9 cellular contexts compared by ENCODE assay signal in the genomic region with DNA sequence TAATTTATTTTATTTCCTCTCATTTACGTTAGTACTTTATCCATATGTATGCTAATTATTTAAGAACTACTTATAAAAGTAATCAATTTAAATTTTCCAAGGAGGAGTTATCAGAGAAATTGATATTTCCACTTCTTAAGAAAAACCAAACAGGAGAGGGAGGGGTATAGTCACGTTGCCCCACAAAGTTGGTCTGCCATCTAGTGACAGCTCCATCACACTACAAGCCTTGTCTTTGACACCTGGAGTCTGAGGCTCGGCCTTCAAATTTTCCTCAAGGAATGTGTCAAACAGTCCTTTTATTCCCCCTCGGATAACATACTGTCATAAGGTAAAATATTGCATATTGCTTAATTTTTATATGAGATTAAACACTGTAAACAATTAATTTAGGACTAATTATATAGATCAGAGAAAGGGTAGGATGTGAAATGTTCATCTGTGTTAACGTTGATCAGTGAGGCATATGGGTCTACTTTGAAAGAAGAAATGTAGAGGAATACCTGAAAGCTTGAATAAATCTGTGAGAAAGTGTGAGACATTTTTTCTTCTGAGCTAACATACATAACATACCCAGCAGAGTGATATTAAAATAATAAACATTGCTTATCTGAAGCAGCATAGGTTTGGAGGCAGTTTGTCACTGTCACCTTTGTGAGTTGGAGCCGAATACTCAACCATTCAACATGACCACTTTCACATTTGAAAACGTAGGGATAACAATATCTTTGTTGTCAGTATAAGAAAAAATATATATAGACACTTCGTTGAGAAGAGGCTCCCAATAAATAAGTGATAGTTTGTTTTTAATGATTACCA.
DNase-seq lines count a peak whose midpoint lies in the region; ATAC-seq, FAIRE-seq and TF ChIP-seq lines count a peak whose summit lies in the region.
"Had no signal": no experiment of that assay in that cellular context is flagged by ENCODE, and none has a peak within 500 bp of the region (broad histone marks: within the 10 kb centered on the region; RNA-seq: fewer than 3 reads in every experiment).

No MANE protein-coding gene starts in this region.

- no peaks in the 10 kb centered on the region for H3K9me3 ChIP-seq in A549
- no peaks in the 10 kb centered on the region for H3K9me3 ChIP-seq in DND-41 (ENCODE audit: insufficient read depth, low read length, severe bottlenecking)
- no peaks in the 10 kb centered on the region for H3K9me3 ChIP-seq in SJSA1 (replicated peaks)
- no peaks in the 10 kb centered on the region for H3K9me3 ChIP-seq in prostate gland
- H3K9me3 ChIP-seq: neutrophil had no signal

- H3K4me2 ChIP-seq in A549 = peak overlapping the region; percentile 78
- H3K4me2 ChIP-seq in DND-41 (ENCODE audit: insufficient read depth, low read length) = no peak overlapping the region

- no peaks in the 10 kb centered on the region for H3K27me3 ChIP-seq in DND-41 (ENCODE audit: insufficient read depth, low read length, poor library complexity)
- 0 out of 2 replicates have a peak, but pooled peaks cover 3% of the 10 kb centered on the region for H3K27me3 ChIP-seq in SJSA1 (replicated peaks)
- H3K27me3 ChIP-seq in prostate gland (replicated peaks; ENCODE audit: insufficient read depth) = no peaks in the 10 kb centered on the region

- peak; percentile 36 to 73 for DNase-seq in A549 (ENCODE audit: low read depth in 1 of 2, low spot score in 1 of 2)
- peak; percentile 35 for DNase-seq in DND-41
- DNase-seq in HS-27A (ENCODE audit: low read depth) = peak; percentile 9
- DNase-seq in SJSA1 (ENCODE audit: low read depth in 1 of 2, low spot score in 2 of 2) = peak; percentile 28 to 48
- peak; percentile 51 for DNase-seq in fibroblast of gingiva (ENCODE audit: low read depth)
- peak; percentile 11 for DNase-seq in prostate gland (ENCODE audit: low spot score)
- DNase-seq in activated gamma-delta T cell (lab: John Stamatoyannopoulos, UW) = no peak

- POLR2A ChIA-PET in A549 (lab: Yijun Ruan, JAX) = interaction anchor here (2.5 kb wide), 1 partner anchor 192 kb away, joined by 7 read pairs; a partner anchor contains a TSS

- CTCF ChIA-PET in A549 (lab: Yijun Ruan, JAX) = interaction anchor here (0.9 to 1.8 kb wide), 8 partner anchors 19 to 350 kb away, joined by 3 to 7 read pairs (median 4); no protein-coding TSS in a partner anchor

- FAIRE-seq in A549 (lab: Jason Lieb, UNC) = peak; percentile 86

- H2AFZ ChIP-seq in DND-41 (ENCODE audit: low read depth, low read length) = no peak overlapping the region

- no peak overlapping the region for H3K9ac ChIP-seq in DND-41 (ENCODE audit: low read depth, low read length)

- intact Hi-C loops in prostate gland (cut with DNase I) = no loop called here

- TF ChIP-seq CTCF in A549 (IDR thresholded peaks at IDR 0.05) = peak; percentile 71
- TF ChIP-seq CTCF in DND-41 (IDR thresholded peaks at IDR 0.05; ENCODE audit: borderline replicate concordance, extremely low read depth, low read length, poor library complexity, severe bottlenecking) = peak; percentile 78
- peak in 2 of 4 experiments; percentile 27 to 55 for TF ChIP-seq CTCF in prostate gland (IDR thresholded peaks at IDR 0.05)

- no peak for TF ChIP-seq EP300 in A549 (IDR thresholded peaks at IDR 0.05)

- no peaks in the 10 kb centered on the region for H4K20me1 ChIP-seq in DND-41 (ENCODE audit: insufficient read depth, low read length)

- no peak for TF ChIP-seq POLR2A in A549 (IDR thresholded peaks at IDR 0.05; ENCODE audit: low read length)
- no peak for TF ChIP-seq POLR2A in prostate gland (IDR thresholded peaks at IDR 0.05)

- H3K4me1 ChIP-seq in A549 (peaks cover 41% of the 10 kb centered on the region), DND-41 (ENCODE audit: insufficient read depth, low read length) (no peaks in the 10 kb centered on the region), SJSA1 (replicated peaks) (peaks cover 12% of the 10 kb centered on the region; the same call in 1 of the 2 replicates), prostate gland (replicated peaks) (no peaks in the 10 kb centered on the region)

- 28% methylated on average over 8 of the region's 8 CpGs for whole genome bisulfite sequencing in A549 (ENCODE audit: missing lambda C conversion rate)
- 52% methylated on average over 8 of the region's 8 CpGs for WGBS in prostate gland

- ATAC-seq in A549 = peak; percentile 89 to 94
- peak; percentile 75 for ATAC-seq in DND-41 (ENCODE audit: insufficient read depth, low read depth)
- peak; percentile 88 for ATAC-seq in GM21576 (IDR thresholded peaks at IDR 0.05; ENCODE audit: unreplicated experiment)

- H3K27ac ChIP-seq in A549 (peak overlapping the region; percentile 74 to 78), DND-41 (ENCODE audit: low read length) (no peak overlapping the region), SJSA1 (no peak overlapping the region), prostate gland (no peak overlapping the region)
- H3K27ac ChIP-seq: neutrophil had no signal

- H3K79me2 ChIP-seq in DND-41 (ENCODE audit: insufficient read depth, low read length) = no peaks in the 10 kb centered on the region

- peak; percentile 78 to 82 for TF ChIP-seq RAD21 in A549 (conservative IDR thresholded peaks at IDR 0.05 in 1 of 2, IDR thresholded peaks at IDR 0.05 in 1 of 2)

- H3K4me3 ChIP-seq in A549 (no peak overlapping the region), DND-41 (ENCODE audit: low read depth in 1 of 2, low read length in 2 of 2) (no peak overlapping the region), SJSA1 (no peak overlapping the region), prostate gland (no peak overlapping the region)

- H3K36me3 ChIP-seq in DND-41 (ENCODE audit: insufficient read depth, low read length) = no peaks in the 10 kb centered on the region
- no peaks in the 10 kb centered on the region for H3K36me3 ChIP-seq in SJSA1
- H3K36me3 ChIP-seq in prostate gland = no peaks in the 10 kb centered on the region
- H3K36me3 ChIP-seq: neutrophil had no signal

TF ChIP-seq in A549, 52 proteins besides CTCF, POLR2A, EP300 and RAD21:
- no peak for TF ChIP-seq ZC3H11A (IDR thresholded peaks at IDR 0.05)
- TF ChIP-seq SMC3 (IDR thresholded peaks at IDR 0.05) = peak; percentile 72; the same call in 2 of the 3 replicates
- TF ChIP-seq TFCP2L1 (CRISPR knock-in tag; IDR thresholded peaks at IDR 0.05) = no peak
TF ChIP-seq in A549: peak in this region for 1.

Comparison
In these comparisons a context has a peak if more than half of its experiments do, and no peak if none do; other contexts are left out.
1. H3K27ac ChIP-seq: peak in A549 (2 of 2); none in DND-41 (single experiment), SJSA1 (single experiment) and prostate gland (0 of 2).
2. Peak in every context shown above with its lines, with median percentiles within 50 percentile points of each other: ATAC-seq.